Comparison of ENCODE assay signal across 8 cellular contexts in the genomic region with DNA sequence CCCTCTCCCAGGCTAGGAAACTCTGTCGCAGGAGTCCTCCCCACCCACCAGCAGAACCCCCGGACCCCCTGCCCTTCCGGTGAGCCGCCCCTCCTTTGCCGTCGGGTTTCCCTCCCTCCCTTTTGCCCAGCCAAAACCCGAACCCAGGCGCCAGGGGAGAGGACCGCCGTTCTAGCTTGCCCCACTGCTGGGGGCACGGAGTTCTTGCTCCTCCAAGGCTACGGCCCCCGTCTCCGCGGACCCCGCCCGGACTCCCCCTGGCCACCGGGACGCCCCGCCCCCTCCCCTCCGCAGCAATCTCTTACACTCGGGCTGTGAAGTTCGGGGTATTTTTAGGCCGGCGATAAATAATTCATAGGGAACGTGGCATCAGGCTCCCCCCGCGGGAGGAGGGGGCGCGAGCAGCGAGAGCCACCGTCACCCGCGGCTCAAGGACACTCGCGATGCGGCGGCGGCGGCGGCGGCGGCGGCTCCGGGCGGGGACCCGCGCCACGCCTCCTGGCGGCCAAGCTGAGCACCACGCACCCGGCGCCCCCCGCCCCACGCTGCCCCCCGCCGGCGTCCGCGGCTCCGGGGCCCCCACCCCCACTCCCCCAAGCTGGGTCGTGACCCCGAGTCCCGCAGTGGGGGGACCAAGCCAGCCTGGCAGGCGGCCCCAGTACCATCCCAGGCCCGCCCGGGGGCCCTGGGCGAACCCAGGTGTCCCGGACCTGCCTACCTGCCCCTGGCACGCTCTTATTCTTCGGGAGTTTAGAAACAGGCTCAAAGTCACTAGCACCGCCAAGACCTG. TPM values are rescaled to one million over a fixed set of nuclear protein-coding genes. Genes with fewer than 3 reads are reported as not detected.
DNase-seq lines count a peak whose midpoint lies in the region; ATAC-seq and TF ChIP-seq lines count a peak whose summit lies in the region.

A gene (minus strand): TSS at position 447 of the 790 bp plus-strand sequence. CDS start 4,793 bp downstream, outside the sequence.

- H3K4me1 ChIP-seq in KMS-11 (ENCODE audit: low read depth, poor library complexity, severe bottlenecking) (peaks cover 9% of the 10 kb centered on the region), adrenal gland (replicated peaks in 1 of 2) (peaks cover 6 to 28% of the 10 kb centered on the region in 2 donors), colonic mucosa (peaks cover 9% of the 10 kb centered on the region)

- no peaks in the 10 kb centered on the region for H3K9me3 Mint-ChIP-seq in mesothelial cell of epicardium

- H3K36me3 Mint-ChIP-seq in mesothelial cell of epicardium = peaks cover 5% of the 10 kb centered on the region

- H3K9ac ChIP-seq in KMS-11 (no peak within 1 kb of the TSS), colonic mucosa (ENCODE audit: low read depth in 2 of 2, low read length in 2 of 2) (no peak within 1 kb of the TSS)

- peak within 1 kb of the TSS; percentile 56 for H3K4me3 Mint-ChIP-seq in mesothelial cell of epicardium

- H3K27ac Mint-ChIP-seq in mesothelial cell of epicardium = no peak within 1 kb of the TSS

- DNase-seq in adrenal gland (peak in 4 of 7 donors; percentile 44 to 63 (median 52)), mesothelial cell of epicardium (ENCODE audit: low spot score in 2 of 2, unreplicated experiment in 2 of 2) (no peak), ACHN (no peak), NCI-H146 (lab: John Stamatoyannopoulos, UW) (no peak), colonic mucosa (no peak)

- peak; percentile 87 for TF ChIP-seq CTCF in C4-2B (conservative IDR thresholded peaks at IDR 0.05)
- TF ChIP-seq CTCF in KMS-11 (conservative IDR thresholded peaks at IDR 0.05; ENCODE audit: low read depth, low read length) = no peak; the same call in 1 of the 2 replicates
- TF ChIP-seq CTCF in adrenal gland (IDR thresholded peaks at IDR 0.05) = peak in 2 of 6 experiments; percentile 48 to 49
- TF ChIP-seq CTCF in mesothelial cell of epicardium (IDR thresholded peaks at IDR 0.05; ENCODE audit: unreplicated experiment) = peak; percentile 70
- TF ChIP-seq CTCF in colonic mucosa (IDR thresholded peaks at IDR 0.05) = no peak

- H3K9me3 ChIP-seq in adrenal gland (replicated peaks in 1 of 3) (no peaks in the 10 kb centered on the region), colonic mucosa (no peaks in the 10 kb centered on the region)

- H3K4me2 ChIP-seq in KMS-11 = 0 out of 2 replicates have a peak within 1 kb of the TSS, but pooled peaks have one; percentile 29

- H3K27ac ChIP-seq in C4-2B (no peak within 1 kb of the TSS), KMS-11 (no peak within 1 kb of the TSS), adrenal gland (no peak within 1 kb of the TSS), colonic mucosa (no peak within 1 kb of the TSS)

- no peak within 1 kb of the TSS for H2AFZ ChIP-seq in KMS-11 (ENCODE audit: low read depth)

- H3K79me2 ChIP-seq in KMS-11 (ENCODE audit: insufficient read depth, low read depth) = no peaks in the 10 kb centered on the region

- intact Hi-C loops in adrenal gland (cut with DNase I) = loop anchor here (5.0 kb wide), 3 partner anchors 67 to 117 kb away; a partner anchor contains a TSS
- intact Hi-C loops in colonic mucosa (cut with DNase I) = loop anchor here (5.0 kb wide), 1 partner anchor 117 kb away; no protein-coding TSS in a partner anchor

- WGBS in adrenal gland, 4 donors = 10 to 41% (median 19%) methylated on average over 7 to 72 of the region's 72 CpGs

- no peak for ATAC-seq in HG03439 (IDR thresholded peaks at IDR 0.05; ENCODE audit: unreplicated experiment)

- no peak within 1 kb of the TSS for H3K4me3 ChIP-seq in KMS-11 (IDR thresholded peaks at IDR 0.05; ENCODE audit: insufficient read depth, low read depth, low read length)
- H3K4me3 ChIP-seq in adrenal gland = peak within 1 kb of the TSS in 1 of 4 donors; percentile 35
- no peak within 1 kb of the TSS for H3K4me3 ChIP-seq in colonic mucosa

- in situ Hi-C loops in ACHN (cut with HindIII; ENCODE audit: low pct_ligation_motif_present, low pct_unique_long_range_greater_than_20kb, low sequenced_read_pairs) = no loop called here

- no peaks in the 10 kb centered on the region for H3K36me3 ChIP-seq in KMS-11 (ENCODE audit: insufficient read depth)
- H3K36me3 ChIP-seq in adrenal gland (replicated peaks in 1 of 2) = peaks cover 0 to 9% of the 10 kb centered on the region in 2 donors
- no peaks in the 10 kb centered on the region for H3K36me3 ChIP-seq in colonic mucosa

- TF ChIP-seq POLR2A in adrenal gland (IDR thresholded peaks at IDR 0.05) = no peak

- H3K27me3 ChIP-seq in KMS-11 (ENCODE audit: insufficient read depth, low read depth) = peaks cover 63% of the 10 kb centered on the region
- H3K27me3 ChIP-seq in adrenal gland = no peaks in the 10 kb centered on the region
- H3K27me3 ChIP-seq in colonic mucosa = peaks cover 46% of the 10 kb centered on the region

- peaks cover 7% of the 10 kb centered on the region for H3K4me1 Mint-ChIP-seq in mesothelial cell of epicardium

- peaks cover 81% of the 10 kb centered on the region for H3K27me3 Mint-ChIP-seq in mesothelial cell of epicardium (ENCODE audit: low read depth)

- no peaks in the 10 kb centered on the region for H4K20me1 ChIP-seq in KMS-11 (ENCODE audit: insufficient read depth)

RNA-seq across cellular contexts. Expression of the gene that starts here (rescaled TPM):
- total RNA-seq in adrenal gland = 10 to 100 TPM in 1 of 8 donors, 1 to 10 TPM in 6, under 1 TPM in 1; 0.42 to 16.4 (median 2.9) TPM
- 1 to 10 TPM in 2 of 3 donors, under 1 TPM in 1; 0.70 to 6.1 (median 3.2) TPM for polyA plus RNA-seq in adrenal gland
- total RNA-seq in mesothelial cell of epicardium = 0.16 to 0.29 TPM (median 0.18 TPM) in 3 replicates
- under 1 TPM; 0.16 to 0.30 TPM for total RNA-seq in colonic mucosa

Comparison
In these comparisons a context has a peak if more than half of its experiments do, and no peak if none do; other contexts are left out.
1. CTCF ChIP-seq: peak in C4-2B (single experiment) and mesothelial cell of epicardium (single experiment); none in KMS-11 (single experiment) and colonic mucosa (single experiment).
2. DNase-seq: peak in adrenal gland (4 of 7); none in mesothelial cell of epicardium (0 of 2), ACHN (single experiment), NCI-H146 (single experiment) and colonic mucosa (single experiment).